ENCODE assay signal across 14 cellular contexts in the genomic region with DNA sequence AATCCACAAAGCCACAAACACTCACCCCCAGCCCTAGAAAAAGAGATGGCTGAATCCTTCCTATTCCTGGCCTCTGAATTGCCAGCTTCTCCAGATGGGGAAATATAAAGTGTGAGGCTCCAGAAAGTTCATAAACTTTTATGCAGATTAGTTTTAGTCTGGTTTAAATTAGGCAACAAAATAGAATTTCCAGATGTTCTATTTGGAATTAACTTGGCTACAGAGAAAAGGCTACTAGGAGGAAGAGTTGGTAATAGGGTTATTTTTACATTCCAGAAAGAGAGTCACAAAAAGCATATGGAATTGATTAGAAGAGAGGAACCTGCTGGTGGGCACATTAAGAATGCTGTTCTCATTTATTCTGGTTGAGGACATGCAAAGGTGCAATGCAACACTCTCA. TPM values are rescaled to one million over a fixed set of nuclear protein-coding genes. Genes with fewer than 3 reads are reported as not detected.
DNase-seq lines count a peak whose midpoint lies in the region; ATAC-seq and TF ChIP-seq lines count a peak whose summit lies in the region.
"Had no signal": no experiment of that assay in that cellular context is flagged by ENCODE, and none has a peak within 500 bp of the region (broad histone marks: within the 10 kb centered on the region; RNA-seq: fewer than 3 reads in every experiment).

No MANE protein-coding gene starts in this region.

- no peaks in the 10 kb centered on the region for H3K9me3 ChIP-seq in adipocyte (ENCODE audit: control insufficient read depth, low read length)
- H3K9me3 ChIP-seq: BLaER1 treated with 17β-estradiol and CSF1 and Interleukin-3, amounts not matched to agents 10 nM and 100 nM; HAP-1 had no signal

- H3K4me3 Mint-ChIP-seq in chondrocyte (ENCODE audit: unreplicated experiment): no peak overlapping the region
- H3K4me3 Mint-ChIP-seq: CD4-positive, CD25-positive, alpha-beta regulatory T cell had no signal

- H3K4me3 ChIP-seq in adipocyte (ENCODE audit: low read length) (no peak overlapping the region), dorsolateral prefrontal cortex (no peak overlapping the region)
- H3K4me3 ChIP-seq: BLaER1 treated with 17β-estradiol and CSF1 and Interleukin-3, amounts not matched to agents 10 nM and 100 nM; HAP-1 had no signal

- no peaks in the 10 kb centered on the region for H3K4me1 Mint-ChIP-seq in chondrocyte (ENCODE audit: low read depth)
- H3K4me1 Mint-ChIP-seq: CD4-positive, CD25-positive, alpha-beta regulatory T cell had no signal

- no peaks in the 10 kb centered on the region for H3K27me3 ChIP-seq in adipocyte (replicated peaks; ENCODE audit: control insufficient read depth, insufficient read depth, low read length)
- H3K27me3 ChIP-seq in dorsolateral prefrontal cortex: peaks cover 0 to 54% (median 11%) of the 10 kb centered on the region in 45 donors
- H3K27me3 ChIP-seq: BLaER1 treated with 17β-estradiol and CSF1 and Interleukin-3, amounts not matched to agents 10 nM and 100 nM had no signal

- H3K36me3 ChIP-seq in adipocyte (ENCODE audit: control insufficient read depth, insufficient read depth, low read length, severe bottlenecking): no peaks in the 10 kb centered on the region
- H3K36me3 ChIP-seq: BLaER1 treated with 17β-estradiol and CSF1 and Interleukin-3, amounts not matched to agents 10 nM and 100 nM; HAP-1 had no signal

- TF ChIP-seq CTCF in chondrocyte (IDR thresholded peaks at IDR 0.05) (no peak), dorsolateral prefrontal cortex (IDR thresholded peaks at IDR 0.05 in 54 of 56, conservative IDR thresholded peaks at IDR 0.05 in 2 of 56; ENCODE audit: low read depth in 1 of 56, partially characterized antibody in 56 of 56) (no peak)

- DNase-seq in AG20443 (ENCODE audit: low spot score) (peak; percentile 40), adipocyte (ENCODE audit: low read depth) (peak; percentile 17), fibroblast of gingiva (ENCODE audit: low read depth) (peak; percentile 49), chondrocyte (ENCODE audit: low spot score) (no peak), dorsolateral prefrontal cortex (no peak), T1000 (lab: John Stamatoyannopoulos, UW) (no peak)
- DNase-seq: Calu3; CD4-positive, CD25-positive, alpha-beta regulatory T cell; DMS 273 treated with DMSO at 0.1 percent for 48 hours had no signal

- intact Hi-C loops in dorsolateral prefrontal cortex (cut with DNase I): no loop called here

- peaks cover 30% of the 10 kb centered on the region for H3K4me1 ChIP-seq in adipocyte (ENCODE audit: control insufficient read depth, insufficient read depth, low read length)
- H3K4me1 ChIP-seq: BLaER1 treated with 17β-estradiol and CSF1 and Interleukin-3, amounts not matched to agents 10 nM and 100 nM; HAP-1 had no signal

- no peak overlapping the region for H3K9ac ChIP-seq in adipocyte (ENCODE audit: low read length)
- H3K9ac ChIP-seq: BLaER1 treated with 17β-estradiol and CSF1 and Interleukin-3, amounts not matched to agents 10 nM and 100 nM had no signal

- H3K27ac ChIP-seq in dorsolateral prefrontal cortex: no peak overlapping the region
- H3K27ac ChIP-seq: BLaER1 treated with 17β-estradiol and CSF1 and Interleukin-3, amounts not matched to agents 10 nM and 100 nM had no signal

- H3K36me3 Mint-ChIP-seq in chondrocyte (ENCODE audit: low read depth): no peaks in the 10 kb centered on the region
- H3K36me3 Mint-ChIP-seq: CD4-positive, CD25-positive, alpha-beta regulatory T cell had no signal

- ATAC-seq in SK-N-SH treated with all-trans-retinoic acid at 6 μM for 48 hours: no peak

- H3K9me3 Mint-ChIP-seq in chondrocyte (ENCODE audit: low read depth): no peaks in the 10 kb centered on the region

- H3K27ac Mint-ChIP-seq in chondrocyte (ENCODE audit: unreplicated experiment): no peak overlapping the region

- H3K27me3 Mint-ChIP-seq in chondrocyte (ENCODE audit: low read depth): peaks cover 32% of the 10 kb centered on the region
- H3K27me3 Mint-ChIP-seq: CD4-positive, CD25-positive, alpha-beta regulatory T cell had no signal

TF ChIP-seq in SK-N-SH treated with all-trans-retinoic acid at 6 μM for 48 hours, 23 proteins besides CTCF, POLR2A, EP300 and RAD21:
- TF ChIP-seq ZFP3 (CRISPR knock-in tag; IDR thresholded peaks at IDR 0.05): no peak

RNA-seq across cellular contexts. Expression of a gene that starts 55.9 kb away (rescaled TPM):
- not detected in 3 replicates for total RNA-seq in chondrocyte
- total RNA-seq in dorsolateral prefrontal cortex: under 1 TPM in 9 of 120 experiments, not detected in 111; 0.18 to 0.48 (median 0.22) TPM
- total RNA-seq: CD4-positive, CD25-positive, alpha-beta regulatory T cell; H1; HT1080 had no signal

Comparison
In these comparisons a context has a peak if more than half of its experiments do, and no peak if none do; other contexts are left out.
1. DNase-seq: peak in AG20443 (single experiment), adipocyte (single experiment) and fibroblast of gingiva (single experiment); none in chondrocyte (single experiment), dorsolateral prefrontal cortex (0 of 10) and T1000 (single experiment).